ENCODE assay signal across 16 cellular contexts in the genomic region with DNA sequence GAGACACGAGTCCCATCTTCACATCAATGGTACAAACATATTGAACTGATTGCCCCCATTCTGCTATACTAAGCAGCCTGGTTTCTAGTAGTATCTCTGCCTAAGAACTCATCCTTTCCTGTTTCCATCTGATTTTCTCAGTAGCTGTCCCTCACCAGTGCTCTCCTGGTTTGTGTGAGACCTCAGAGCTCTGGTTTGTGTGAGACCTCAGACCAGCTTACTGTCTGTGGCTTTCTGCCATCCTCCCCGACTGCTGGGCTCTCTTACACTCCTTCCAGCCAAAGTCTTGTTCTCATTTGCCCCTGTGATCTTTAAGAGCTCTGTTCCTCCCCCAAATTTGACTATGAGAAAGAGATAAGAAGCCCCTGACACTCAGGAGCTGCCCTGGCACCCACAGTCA. TPM values are rescaled to one million over a fixed set of nuclear protein-coding genes. Genes with fewer than 3 reads are reported as not detected.
A peak's percentile ranks its signal among the peaks of the same experiment; 100 is the strongest.
DNase-seq lines count a peak whose midpoint lies in the region; ATAC-seq and TF ChIP-seq lines count a peak whose summit lies in the region.
"Had no signal": no experiment of that assay in that cellular context is flagged by ENCODE, and none has a peak within 500 bp of the region (broad histone marks: within the 10 kb centered on the region; RNA-seq: fewer than 3 reads in every experiment).

No MANE protein-coding gene starts in this region.

- H4K20me1 ChIP-seq in GM23338 (replicated peaks; ENCODE audit: insufficient read depth), result no peaks in the 10 kb centered on the region
- H4K20me1 ChIP-seq: BLaER1 treated with 17β-estradiol and CSF1 and Interleukin-3, amounts not matched to agents 10 nM and 100 nM had no signal

- peaks cover 5% of the 10 kb centered on the region for H3K36me3 Mint-ChIP-seq in Caco-2 (ENCODE audit: insufficient read depth, unreplicated experiment)
- no peaks in the 10 kb centered on the region for H3K36me3 Mint-ChIP-seq in GM23338 (ENCODE audit: low read depth)
- peaks cover 7% of the 10 kb centered on the region for H3K36me3 Mint-ChIP-seq in activated T-helper 17 cell treated with anti-CD3 and anti-CD28 coated beads, Interleukin-2, amount 50 U/mL, for 72 hours (ENCODE audit: low read depth)
- no peaks in the 10 kb centered on the region for H3K36me3 Mint-ChIP-seq in naive thymus-derived CD8-positive, alpha-beta T cell
- H3K36me3 Mint-ChIP-seq: CD8-positive, alpha-beta memory T cell had no signal

- H3K4me1 Mint-ChIP-seq in Caco-2 (ENCODE audit: low read depth, unreplicated experiment) (peaks cover 47% of the 10 kb centered on the region), GM23338 (no peaks in the 10 kb centered on the region)
- H3K4me1 Mint-ChIP-seq in activated T-helper 17 cell treated with anti-CD3 and anti-CD28 coated beads, Interleukin-2, amount 50 U/mL, for 72 hours, result peaks cover 17% of the 10 kb centered on the region
- H3K4me1 Mint-ChIP-seq in naive thymus-derived CD8-positive, alpha-beta T cell, result peaks cover 6 to 12% (median 10%) of the 10 kb centered on the region in 4 donors

- no peaks in the 10 kb centered on the region for H3K36me3 ChIP-seq in Caco-2 (ENCODE audit: control insufficient read depth, insufficient read depth, low read length)
- H3K36me3 ChIP-seq in GM23338 (ENCODE audit: insufficient read depth), result no peaks in the 10 kb centered on the region
- no peaks in the 10 kb centered on the region for H3K36me3 ChIP-seq in neuronal stem cell (replicated peaks in 1 of 2; ENCODE audit: control insufficient read depth in 2 of 2, insufficient read depth in 2 of 2, low read length in 2 of 2)
- H3K36me3 ChIP-seq: BLaER1 treated with 17β-estradiol and CSF1 and Interleukin-3, amounts not matched to agents 10 nM and 100 nM had no signal

- no peak overlapping the region for H2AK5ac ChIP-seq in neuronal stem cell (ENCODE audit: low read depth, low read length)

- no peak overlapping the region for H3K9ac ChIP-seq in neuronal stem cell (ENCODE audit: low read depth, low read length, poor library complexity)
- H3K9ac ChIP-seq: BLaER1 treated with 17β-estradiol and CSF1 and Interleukin-3, amounts not matched to agents 10 nM and 100 nM had no signal

- H3K4me2 ChIP-seq in GM23338 (no peak overlapping the region), neuronal stem cell (ENCODE audit: insufficient read depth, low read length, poor library complexity, severe bottlenecking) (no peak overlapping the region)
- H3K4me2 ChIP-seq: BLaER1 treated with 17β-estradiol and CSF1 and Interleukin-3, amounts not matched to agents 10 nM and 100 nM had no signal

- H3K27ac ChIP-seq in GM23338 (ENCODE audit: low read depth), result no peak overlapping the region
- H3K27ac ChIP-seq in neuronal stem cell (replicated peaks; ENCODE audit: low read length), result no peak overlapping the region
- H3K27ac ChIP-seq: BLaER1 treated with 17β-estradiol and CSF1 and Interleukin-3, amounts not matched to agents 10 nM and 100 nM had no signal

- H3K23ac ChIP-seq in neuronal stem cell (ENCODE audit: low read depth, low read length, poor library complexity), result no peak overlapping the region

- no peak overlapping the region for H2BK15ac ChIP-seq in neuronal stem cell (ENCODE audit: low read length)

- no peak overlapping the region for H3K18ac ChIP-seq in neuronal stem cell (ENCODE audit: low read length)

- DNase-seq in Caco-2, result no peak
- no peak for DNase-seq in GM23338 (ENCODE audit: low spot score)
- DNase-seq in neuronal stem cell (ENCODE audit: low spot score), result no peak
- DNase-seq in naive thymus-derived CD8-positive, alpha-beta T cell, result no peak
- DNase-seq in NCI-H526 treated with DMSO at 0.1 percent for 48 hours (lab: John Stamatoyannopoulos, UW), result no peak
- DNase-seq: CD8-positive, alpha-beta memory T cell; KBM-7; NCI-H1105 treated with DMSO at 0.1 percent for 48 hours; NCI-H1694; NCI-H2081 treated with DMSO at 0.1 percent for 48 hours; NCI-H446 treated with DMSO at 0.1 percent for 48 hours; NK-92 treated with Interleukin-12 subunit alpha and Interleukin-12 subunit beta, amount 100 ng/mL, for 24 hours had no signal

- H3K9me3 ChIP-seq in Caco-2 (no peaks in the 10 kb centered on the region), neuronal stem cell (replicated peaks in 1 of 2; ENCODE audit: control insufficient read depth in 2 of 2, insufficient read depth in 1 of 2, low read depth in 1 of 2, low read length in 2 of 2) (no peaks in the 10 kb centered on the region)
- H3K9me3 ChIP-seq: BLaER1 treated with 17β-estradiol and CSF1 and Interleukin-3, amounts not matched to agents 10 nM and 100 nM had no signal

- POLR2A ChIA-PET in Caco-2 (lab: Charles Lee), result no interaction called here
- POLR2A ChIA-PET in naive thymus-derived CD8-positive, alpha-beta T cell (lab: Charles Lee), result no interaction called here

- H3K27me3 ChIP-seq in Caco-2 (replicated peaks; ENCODE audit: control insufficient read depth, insufficient read depth, low read length) (no peaks in the 10 kb centered on the region), GM23338 (ENCODE audit: insufficient read depth) (no peaks in the 10 kb centered on the region), neuronal stem cell (ENCODE audit: control insufficient read depth in 3 of 3, insufficient read depth in 3 of 3, low read depth in 1 of 3, low read length in 3 of 3) (no peaks in the 10 kb centered on the region)
- H3K27me3 ChIP-seq: BLaER1 treated with 17β-estradiol and CSF1 and Interleukin-3, amounts not matched to agents 10 nM and 100 nM had no signal

- H3K14ac ChIP-seq in neuronal stem cell (ENCODE audit: low read length), result no peak overlapping the region

- BruUV-seq in Caco-2 (replicated peaks; lab: Mats Ljungman, UMichigan), result no TSS peak

- no peak overlapping the region for H2BK5ac ChIP-seq in neuronal stem cell (ENCODE audit: low read length)

- no peak overlapping the region for H2BK120ac ChIP-seq in neuronal stem cell (ENCODE audit: low read depth, low read length)

- H3K4me3 ChIP-seq in Caco-2 (ENCODE audit: low read depth, low read length) (no peak overlapping the region), GM23338 (no peak overlapping the region), neuronal stem cell (ENCODE audit: low read length in 2 of 2) (no peak overlapping the region)
- H3K4me3 ChIP-seq: BLaER1 treated with 17β-estradiol and CSF1 and Interleukin-3, amounts not matched to agents 10 nM and 100 nM had no signal

- no peak overlapping the region for H4K8ac ChIP-seq in neuronal stem cell (ENCODE audit: low read depth, low read length)

- no peaks in the 10 kb centered on the region for H3K79me1 ChIP-seq in neuronal stem cell (ENCODE audit: low read depth, low read length)

- ATAC-seq in GM23338, result no peak
- peak; percentile 18 for ATAC-seq in activated T-helper 17 cell treated with anti-CD3 and anti-CD28 coated beads, Interleukin-2, amount 50 U/mL, for 72 hours (replicated peaks)
- ATAC-seq in naive thymus-derived CD8-positive, alpha-beta T cell, result no peak
- no peak for ATAC-seq in HG02840 (IDR thresholded peaks at IDR 0.05; ENCODE audit: low FRiP score, unreplicated experiment)
- ATAC-seq: Right ventricle myocardium inferior had no signal

- WGBS in neuronal stem cell (ENCODE audit: extremely low coverage in 2 of 2, insufficient read length in 2 of 2, insufficient replicate concordance in 1 of 2), 2 donors, result no CpG with 5 or more reads among the region's 2 CpGs

- H3K27ac Mint-ChIP-seq in Caco-2 (ENCODE audit: unreplicated experiment) (peak overlapping the region; percentile 22), GM23338 (no peak overlapping the region)
- H3K27ac Mint-ChIP-seq in activated T-helper 17 cell treated with anti-CD3 and anti-CD28 coated beads, Interleukin-2, amount 50 U/mL, for 72 hours, result peak overlapping the region; percentile 65
- H3K27ac Mint-ChIP-seq in naive thymus-derived CD8-positive, alpha-beta T cell, result peak overlapping the region in 2 of 10 donors; percentile 51 to 58

- H3K79me2 ChIP-seq in GM23338 (replicated peaks; ENCODE audit: insufficient read depth), result no peaks in the 10 kb centered on the region

- peaks cover 61% of the 10 kb centered on the region for H3K4me1 ChIP-seq in Caco-2
- no peaks in the 10 kb centered on the region for H3K4me1 ChIP-seq in GM23338 (ENCODE audit: insufficient read depth)
- peaks cover 0 to 4% of the 10 kb centered on the region in 2 donors for H3K4me1 ChIP-seq in neuronal stem cell (ENCODE audit: control insufficient read depth in 2 of 2, insufficient read depth in 1 of 2, low read depth in 1 of 2, low read length in 2 of 2)
- H3K4me1 ChIP-seq: BLaER1 treated with 17β-estradiol and CSF1 and Interleukin-3, amounts not matched to agents 10 nM and 100 nM had no signal

- H3K4me3 Mint-ChIP-seq in Caco-2 (ENCODE audit: unreplicated experiment), result no peak overlapping the region
- H3K4me3 Mint-ChIP-seq in GM23338, result no peak overlapping the region
- peak overlapping the region; percentile 16 for H3K4me3 Mint-ChIP-seq in activated T-helper 17 cell treated with anti-CD3 and anti-CD28 coated beads, Interleukin-2, amount 50 U/mL, for 72 hours
- no peak overlapping the region for H3K4me3 Mint-ChIP-seq in naive thymus-derived CD8-positive, alpha-beta T cell
- H3K4me3 Mint-ChIP-seq: CD8-positive, alpha-beta memory T cell had no signal

- CTCF ChIA-PET in Caco-2 (lab: Charles Lee), result no interaction called here

- no peak overlapping the region for H3K4ac ChIP-seq in neuronal stem cell (ENCODE audit: low read length)

- intact Hi-C loops in Caco-2 (cut with micrococcal nuclease; ENCODE audit: unreplicated experiment), result no loop called here

- no peak overlapping the region for H4K91ac ChIP-seq in neuronal stem cell (ENCODE audit: low read depth, low read length, poor library complexity)

- H2BK12ac ChIP-seq in neuronal stem cell (ENCODE audit: low read length), result no peak overlapping the region

- no peaks in the 10 kb centered on the region for H3F3A ChIP-seq in GM23338 (replicated peaks; ENCODE audit: low read depth)

- TF ChIP-seq CTCF in Caco-2 (IDR thresholded peaks at IDR 0.05; ENCODE audit: insufficient read depth in 1 of 2, low read depth in 1 of 2, low read length in 1 of 2, severe bottlenecking in 1 of 2, unreplicated experiment in 1 of 2), result no peak
- no peak for TF ChIP-seq CTCF in GM23338 (conservative IDR thresholded peaks at IDR 0.05; ENCODE audit: low read depth in 2 of 2)

- 0 out of 2 replicates have a peak, but pooled peaks cover 4% of the 10 kb centered on the region for H3K9me2 ChIP-seq in GM23338 (ENCODE audit: insufficient read depth)

- H2AFZ ChIP-seq in GM23338 (0 out of 2 replicates have a peak overlapping the region, but pooled peaks have one; percentile 38), neuronal stem cell (ENCODE audit: low read length) (peak overlapping the region; percentile 39)

- H3K27me3 Mint-ChIP-seq in Caco-2 (ENCODE audit: insufficient read depth, unreplicated experiment) (no peaks in the 10 kb centered on the region), GM23338 (ENCODE audit: insufficient read depth, low read depth, poor library complexity) (peaks cover 4% of the 10 kb centered on the region)
- H3K27me3 Mint-ChIP-seq in activated T-helper 17 cell treated with anti-CD3 and anti-CD28 coated beads, Interleukin-2, amount 50 U/mL, for 72 hours, result no peaks in the 10 kb centered on the region
- peaks cover 0 to 4% (median 0%) of the 10 kb centered on the region in 5 donors for H3K27me3 Mint-ChIP-seq in naive thymus-derived CD8-positive, alpha-beta T cell

- H3K9me3 Mint-ChIP-seq in Caco-2 (ENCODE audit: unreplicated experiment), result peaks cover 9% of the 10 kb centered on the region
- no peaks in the 10 kb centered on the region for H3K9me3 Mint-ChIP-seq in GM23338
- H3K9me3 Mint-ChIP-seq in activated T-helper 17 cell treated with anti-CD3 and anti-CD28 coated beads, Interleukin-2, amount 50 U/mL, for 72 hours, result no peaks in the 10 kb centered on the region
- peaks cover 0 to 4% (median 0%) of the 10 kb centered on the region in 9 donors for H3K9me3 Mint-ChIP-seq in naive thymus-derived CD8-positive, alpha-beta T cell
- H3K9me3 Mint-ChIP-seq: CD8-positive, alpha-beta memory T cell had no signal

RNA-seq across cellular contexts. Expression of a gene that starts 41.1 kb away (rescaled TPM):
- total RNA-seq in Caco-2 (2022), result 27.0 and 33.9 TPM in 2 replicates
- total RNA-seq in GM23338 (2014; rRNA removed; shearing (Covaris generic)), result 6.6 and 7.2 TPM in 2 replicates
- polyA plus RNA-seq in GM23338 (2016; fragmentation: Nextera tagmentation; extraction: Ambion mirVana), result 2.1 and 2.5 TPM in 2 replicates
- 10 to 100 TPM; 10.2 to 18.4 TPM for total RNA-seq in activated T-helper 17 cell treated with anti-CD3 and anti-CD28 coated beads, Interleukin-2, amount 50 U/mL, for 72 hours
- 3.5 TPM for polyA plus RNA-seq in neuronal stem cell (2013, experiment 1 of 2)
- polyA plus RNA-seq in neuronal stem cell (2013, experiment 2 of 2), result 3.9 TPM
- 1 to 10 TPM; 3.2 to 4.1 TPM for total RNA-seq in naive thymus-derived CD8-positive, alpha-beta T cell
- polyA plus RNA-seq in naive thymus-derived CD8-positive, alpha-beta T cell, result 1 to 10 TPM; 2.3 to 4.6 (median 3.7) TPM
